In the genomic region with DNA sequence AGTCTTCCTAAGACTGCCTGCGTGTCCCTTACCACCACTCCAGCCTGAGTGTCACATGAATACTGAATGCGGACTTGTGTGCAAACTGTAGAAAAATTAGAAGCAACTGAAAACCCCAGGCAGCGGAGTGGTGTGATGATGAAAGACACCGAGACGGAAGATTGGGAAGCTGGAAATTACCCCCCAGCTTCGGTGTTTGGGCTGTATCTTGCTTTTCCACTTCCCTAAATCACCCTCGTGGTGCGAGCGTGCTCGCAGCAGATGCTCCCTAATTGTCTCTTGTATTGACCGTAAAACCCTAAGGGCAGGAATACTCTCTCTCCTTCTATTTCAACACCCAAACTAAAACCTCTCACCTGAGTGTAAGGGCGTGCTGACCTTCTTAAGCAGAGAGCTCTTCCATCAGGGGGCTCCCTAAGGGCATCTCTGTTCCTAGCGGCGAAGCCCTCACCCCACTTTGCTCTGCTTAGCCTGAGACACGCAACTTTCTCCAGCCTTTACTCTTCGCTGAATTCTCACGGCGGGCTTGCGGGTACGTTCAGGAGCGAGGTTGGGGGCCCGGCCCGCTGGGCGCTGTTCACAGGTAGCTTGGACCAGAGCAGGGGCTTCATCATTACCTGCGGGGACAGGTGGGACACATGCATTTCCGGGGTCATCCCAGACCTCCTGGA, we compare ENCODE assay signal across 16 cellular contexts.
DNase-seq lines count a peak whose midpoint lies in the region; ATAC-seq and TF ChIP-seq lines count a peak whose summit lies in the region.
"Had no signal": no experiment of that assay in that cellular context is flagged by ENCODE, and none has a peak within 500 bp of the region (broad histone marks: within the 10 kb centered on the region; RNA-seq: fewer than 3 reads in every experiment).

No MANE protein-coding gene starts in this region.

- H3K9me3 ChIP-seq in iPS-18c (ENCODE audit: control insufficient read depth, insufficient read depth, low read length), result peaks cover 2% of the 10 kb centered on the region
- H3K9me3 ChIP-seq: Caco-2 had no signal

- H3K27me3 Mint-ChIP-seq in activated B cell treated with CpG ODN at 0.5 μM for 24 hours, result peaks cover 35% of the 10 kb centered on the region
- H3K27me3 Mint-ChIP-seq in stimulated activated naive CD8-positive, alpha-beta T cell treated with anti-CD3 and anti-CD28 coated beads, Interleukin-15, amount 100 ng/mL, for 72 hours, result peaks cover 76% of the 10 kb centered on the region

- no peak for TF ChIP-seq CTCF in activated B cell treated with CpG ODN at 0.5 μM for 24 hours (IDR thresholded peaks at IDR 0.05)

- intact Hi-C loops in activated B cell treated with CpG ODN at 0.5 μM for 24 hours (cut with micrococcal nuclease), result loop anchor here (2.0 to 5.0 kb wide), 2 partner anchors 47 to 50 kb away; no protein-coding TSS in a partner anchor

- H3K27ac Mint-ChIP-seq in activated B cell treated with CpG ODN at 0.5 μM for 24 hours, result peak overlapping the region; percentile 68
- H3K27ac Mint-ChIP-seq in stimulated activated naive CD8-positive, alpha-beta T cell treated with anti-CD3 and anti-CD28 coated beads, Interleukin-15, amount 100 ng/mL, for 72 hours, result no peak overlapping the region

- DNase-seq in SIG-M5 treated with dmso at 0.1 percent for 504 hours (lab: John Stamatoyannopoulos, UW; ENCODE audit: unreplicated experiment) (peak; percentile 60), SIG-M5 (lab: John Stamatoyannopoulos, UW) (no peak), activated B cell treated with CpG ODN at 0.5 μM for 24 hours (no peak), NCI-H2081 treated with DMSO at 0.1 percent for 48 hours (lab: John Stamatoyannopoulos, UW) (no peak)
- DNase-seq in stimulated activated naive CD8-positive, alpha-beta T cell treated with anti-CD3 and anti-CD28 coated beads, Interleukin-15, amount 100 ng/mL, for 72 hours, result no peak
- DNase-seq: 8988T; activated CD4-positive, CD25-positive, alpha-beta regulatory T cell; activated T-cell treated with anti-CD3 and anti-CD28 coated beads, Interleukin-2, amount 50 U/mL, for 4 hours; Caco-2; GOT3; NCI-H1092; NCI-H510A; SHP77 treated with DMSO at 0.1 percent for 48 hours had no signal

- no peaks in the 10 kb centered on the region for H3K36me3 Mint-ChIP-seq in activated B cell treated with CpG ODN at 0.5 μM for 24 hours (ENCODE audit: low read depth)

- CTCF ChIA-PET in activated B cell treated with CpG ODN at 0.5 μM for 24 hours (lab: Charles Lee), result no interaction called here

- peak; percentile 19 for ATAC-seq in activated B cell treated with CpG ODN at 0.5 μM for 24 hours (ENCODE audit: low read depth)
- ATAC-seq in stimulated activated naive CD8-positive, alpha-beta T cell treated with anti-CD3 and anti-CD28 coated beads, Interleukin-15, amount 100 ng/mL, for 72 hours, result peak; percentile 18
- ATAC-seq in HG03571 (IDR thresholded peaks at IDR 0.05; ENCODE audit: unreplicated experiment), result no peak
- no peak for ATAC-seq in HG03457 (IDR thresholded peaks at IDR 0.05; ENCODE audit: unreplicated experiment)

- H3K4me3 Mint-ChIP-seq in activated B cell treated with CpG ODN at 0.5 μM for 24 hours, result peak overlapping the region; percentile 84
- peak overlapping the region; percentile 69 to 73 for H3K4me3 Mint-ChIP-seq in stimulated activated naive CD8-positive, alpha-beta T cell treated with anti-CD3 and anti-CD28 coated beads, Interleukin-15, amount 100 ng/mL, for 72 hours
- H3K4me3 Mint-ChIP-seq: activated T-cell treated with anti-CD3 and anti-CD28 coated beads, Interleukin-2, amount 50 U/mL, for 4 hours had no signal

- POLR2A ChIA-PET in activated B cell treated with CpG ODN at 0.5 μM for 24 hours (lab: Charles Lee), result no interaction called here

- peaks cover 43% of the 10 kb centered on the region for H3K4me1 Mint-ChIP-seq in activated B cell treated with CpG ODN at 0.5 μM for 24 hours
- peaks cover 17% of the 10 kb centered on the region for H3K4me1 Mint-ChIP-seq in stimulated activated naive CD8-positive, alpha-beta T cell treated with anti-CD3 and anti-CD28 coated beads, Interleukin-15, amount 100 ng/mL, for 72 hours

- no peaks in the 10 kb centered on the region for H3K9me3 Mint-ChIP-seq in activated B cell treated with CpG ODN at 0.5 μM for 24 hours
- H3K9me3 Mint-ChIP-seq in stimulated activated naive CD8-positive, alpha-beta T cell treated with anti-CD3 and anti-CD28 coated beads, Interleukin-15, amount 100 ng/mL, for 72 hours, result no peaks in the 10 kb centered on the region
- H3K9me3 Mint-ChIP-seq: activated T-cell treated with anti-CD3 and anti-CD28 coated beads, Interleukin-2, amount 50 U/mL, for 4 hours had no signal

- peak overlapping the region; percentile 81 for H3K4me3 ChIP-seq in iPS-18c (ENCODE audit: insufficient read depth, low read depth, low read length)

Comparison
In these comparisons a context has a peak if more than half of its experiments do, and no peak if none do; other contexts are left out.
1. ATAC-seq: peak in activated B cell treated with CpG ODN at 0.5 μM for 24 hours (single experiment) and stimulated activated naive CD8-positive, alpha-beta T cell treated with anti-CD3 and anti-CD28 coated beads, Interleukin-15, amount 100 ng/mL, for 72 hours (single experiment); none in HG03571 (single experiment) and HG03457 (single experiment).